ENCODE assay signal across 21 cellular contexts in the genomic region with DNA sequence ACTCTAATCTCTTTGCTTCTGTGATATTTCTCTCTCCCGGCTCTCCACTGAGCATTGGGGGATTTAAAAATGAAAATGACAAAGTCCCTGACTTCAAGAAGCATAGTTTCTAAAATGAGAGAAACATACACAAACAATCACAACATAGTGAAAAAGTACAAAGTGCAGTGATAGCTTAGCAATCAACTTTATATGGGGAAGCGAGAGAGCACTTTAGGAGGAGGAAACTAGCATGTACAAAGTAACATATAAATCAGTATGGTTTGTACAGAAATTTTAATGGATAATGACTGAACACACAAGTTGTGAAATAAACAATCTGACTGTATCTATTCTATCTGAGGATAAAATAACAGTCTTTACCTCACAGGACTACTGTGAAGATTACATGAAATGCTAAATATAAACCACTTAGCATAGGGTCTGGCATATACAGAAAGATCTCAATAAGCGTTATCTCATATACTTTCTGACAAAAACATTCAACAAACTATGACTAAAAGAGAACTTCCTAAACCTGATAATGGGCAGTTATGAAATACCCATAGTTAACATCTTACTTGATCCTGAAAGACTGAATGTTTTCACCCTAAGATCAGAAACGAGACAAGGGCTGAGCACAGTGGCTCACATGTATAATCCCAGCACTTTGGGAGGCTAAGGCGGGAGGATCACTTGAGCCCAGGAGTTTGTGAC.
A peak's percentile ranks its signal among the peaks of the same experiment; 100 is the strongest.
DNase-seq lines count a peak whose midpoint lies in the region; ATAC-seq and TF ChIP-seq lines count a peak whose summit lies in the region.
"Had no signal": no experiment of that assay in that cellular context is flagged by ENCODE, and none has a peak within 500 bp of the region (broad histone marks: within the 10 kb centered on the region; RNA-seq: fewer than 3 reads in every experiment).

No MANE protein-coding gene starts in this region.

- H2AFZ ChIP-seq in mammary epithelial cell (ENCODE audit: low read depth, low read length) (no peak overlapping the region), smooth muscle cell (ENCODE audit: low read depth) (no peak overlapping the region)
- H2AFZ ChIP-seq: GM23248, PC-9 had no signal

- 98% methylated on average over 5 of the region's 5 CpGs for WGBS in mammary epithelial cell (ENCODE audit: low coverage, missing lambda C conversion rate)
- 79% methylated on average over 5 of the region's 5 CpGs for WGBS in smooth muscle cell (ENCODE audit: low lambda C conversion rate)

- H3K4me3 Mint-ChIP-seq in MCF 10A (ENCODE audit: unreplicated experiment) = no peak overlapping the region
- H3K4me3 Mint-ChIP-seq: CD4-positive, CD25-positive, alpha-beta regulatory T cell; H9 had no signal

- H3K27ac ChIP-seq in mammary epithelial cell (ENCODE audit: insufficient read depth, low read depth, low read length) = no peak overlapping the region
- no peak overlapping the region for H3K27ac ChIP-seq in smooth muscle cell (ENCODE audit: low read depth)
- H3K27ac ChIP-seq: BLaER1, GM23248, PC-9, SJSA1 had no signal

- H3F3A ChIP-seq in smooth muscle cell (ENCODE audit: low read depth) = no peaks in the 10 kb centered on the region

- intact Hi-C loops in MCF 10A (cut with micrococcal nuclease) (no loop called here), mammary epithelial cell (cut with micrococcal nuclease) (loop anchor here (10.0 kb wide), 1 partner anchor 136 kb away; no protein-coding TSS in a partner anchor)

- no peaks in the 10 kb centered on the region for H3K9me3 Mint-ChIP-seq in MCF 10A (ENCODE audit: unreplicated experiment)
- H3K9me3 Mint-ChIP-seq: H9 had no signal

- H3K4me1 ChIP-seq in mammary epithelial cell (ENCODE audit: insufficient read depth, low read length) (peaks cover 8% of the 10 kb centered on the region), smooth muscle cell (ENCODE audit: low read depth) (no peaks in the 10 kb centered on the region)
- H3K4me1 ChIP-seq: BLaER1, SJSA1 had no signal

- ATAC-seq in GM18519 (IDR thresholded peaks at IDR 0.05; ENCODE audit: low FRiP score, unreplicated experiment) = no peak
- ATAC-seq: Right ventricle myocardium inferior had no signal

- H3K9ac ChIP-seq in mammary epithelial cell (ENCODE audit: insufficient read depth, low read length) (no peak overlapping the region), smooth muscle cell (ENCODE audit: low read depth) (no peak overlapping the region)
- H3K9ac ChIP-seq: BLaER1, GM23248 had no signal

- H3K9me3 ChIP-seq in mammary epithelial cell (replicated peaks; ENCODE audit: insufficient read depth, low read length) (no peaks in the 10 kb centered on the region), smooth muscle cell (replicated peaks; ENCODE audit: low read depth) (no peaks in the 10 kb centered on the region)
- H3K9me3 ChIP-seq: BLaER1, SJSA1 had no signal

- H3K79me2 ChIP-seq in mammary epithelial cell (ENCODE audit: insufficient read depth, low read length) (no peaks in the 10 kb centered on the region), smooth muscle cell (ENCODE audit: low read depth) (peaks cover 13% of the 10 kb centered on the region)

- H3K4me3 ChIP-seq in mammary epithelial cell (replicated peaks in 1 of 3; ENCODE audit: insufficient read depth in 1 of 3, low read depth in 2 of 3, low read length in 3 of 3) (no peak overlapping the region), choroid plexus epithelial cell (ENCODE audit: low read depth, low read length) (no peak overlapping the region), fibroblast of villous mesenchyme (ENCODE audit: low read depth, low read length) (no peak overlapping the region), smooth muscle cell (no peak overlapping the region)
- H3K4me3 ChIP-seq: BLaER1, GM23248, PC-9, SJSA1 had no signal

- POLR2A ChIA-PET in MCF 10A (lab: Yijun Ruan, JAX) = no interaction called here

- DNase-seq in MCF 10A (ENCODE audit: unreplicated experiment) = no peak
- no peak for DNase-seq in mammary epithelial cell
- DNase-seq in choroid plexus epithelial cell (ENCODE audit: low read depth) = peak; percentile 21
- DNase-seq in fibroblast of villous mesenchyme (ENCODE audit: low read depth) = peak; percentile 32
- no peak for DNase-seq in smooth muscle cell (lab: John Stamatoyannopoulos, UW; ENCODE audit: unreplicated experiment)
- no peak for DNase-seq in activated CD4-positive, alpha-beta T cell treated with anti-CD3 and anti-CD28 coated beads, Interleukin-2, amount 50 U/mL, for 1 hour
- no peak for DNase-seq in SIG-M5 (lab: John Stamatoyannopoulos, UW)
- DNase-seq: 8988T; CD4-positive, CD25-positive, alpha-beta regulatory T cell; GM23248; H9; KG1; MM.1S; NCI-H1694; NCI-H2029 treated with DMSO at 0.1 percent for 48 hours; NCI-H526 treated with DMSO at 0.1 percent for 48 hours; PC-9 had no signal

- no TSS peak for BruUV-seq in MCF 10A (replicated peaks; lab: Mats Ljungman, UMichigan)
- BruUV-seq in mammary epithelial cell (replicated peaks; lab: Mats Ljungman, UMichigan) = no TSS peak

- TF ChIP-seq CTCF in MCF 10A (IDR thresholded peaks at IDR 0.05; ENCODE audit: unreplicated experiment) (no peak), mammary epithelial cell (conservative IDR thresholded peaks at IDR 0.05 in 1 of 2, IDR thresholded peaks at IDR 0.05 in 1 of 2; ENCODE audit: extremely low read depth in 1 of 2, insufficient read depth in 1 of 2, low read depth in 1 of 2, low read length in 2 of 2) (no peak), choroid plexus epithelial cell (conservative IDR thresholded peaks at IDR 0.05; ENCODE audit: low read depth, low read length) (no peak), fibroblast of villous mesenchyme (IDR thresholded peaks at IDR 0.05; ENCODE audit: insufficient read depth, low read depth, low read length) (no peak), smooth muscle cell (IDR thresholded peaks at IDR 0.05; ENCODE audit: borderline replicate concordance, insufficient read depth, poor library complexity, severe bottlenecking) (no peak)

- H3K36me3 Mint-ChIP-seq in MCF 10A (ENCODE audit: insufficient read depth, unreplicated experiment) = peaks cover 4% of the 10 kb centered on the region

- H4K20me1 ChIP-seq in mammary epithelial cell (ENCODE audit: insufficient read depth, low read length) = no peaks in the 10 kb centered on the region
- H4K20me1 ChIP-seq in smooth muscle cell (ENCODE audit: low read depth) = peaks cover 52% of the 10 kb centered on the region
- H4K20me1 ChIP-seq: BLaER1 had no signal

- no peaks in the 10 kb centered on the region for H3K36me3 ChIP-seq in mammary epithelial cell (ENCODE audit: insufficient read depth, low read length)
- no peaks in the 10 kb centered on the region for H3K36me3 ChIP-seq in smooth muscle cell (ENCODE audit: low read depth)

- in situ Hi-C loops in mammary epithelial cell (cut with MboI; ENCODE audit: low sequenced_read_pairs in 2 of 2) = no loop called here

- H3K4me2 ChIP-seq in mammary epithelial cell (ENCODE audit: insufficient read depth, low read depth, low read length) (no peak overlapping the region), smooth muscle cell (peak overlapping the region; percentile 43)
- H3K4me2 ChIP-seq: BLaER1, PC-9 had no signal

- no peaks in the 10 kb centered on the region for H3K27me3 ChIP-seq in mammary epithelial cell (ENCODE audit: insufficient read depth, low read length)
- no peaks in the 10 kb centered on the region for H3K27me3 ChIP-seq in smooth muscle cell (ENCODE audit: low read depth)
- H3K27me3 ChIP-seq: BLaER1, SJSA1 had no signal

- H3K27me3 Mint-ChIP-seq in MCF 10A (ENCODE audit: insufficient read depth, unreplicated experiment) = no peaks in the 10 kb centered on the region
- H3K27me3 Mint-ChIP-seq: CD4-positive, CD25-positive, alpha-beta regulatory T cell had no signal

- CTCF ChIA-PET in MCF 10A (lab: Yijun Ruan, JAX) (no interaction called here), mammary epithelial cell (lab: Charles Lee; ENCODE audit: low non-redundant PET) (no interaction called here)

- H3K27ac Mint-ChIP-seq in MCF 10A (ENCODE audit: low read depth, unreplicated experiment) = peak overlapping the region; percentile 2
- H3K27ac Mint-ChIP-seq: CD4-positive, CD25-positive, alpha-beta regulatory T cell had no signal

- peaks cover 7% of the 10 kb centered on the region for H3K4me1 Mint-ChIP-seq in MCF 10A (ENCODE audit: insufficient read depth, unreplicated experiment)
- H3K4me1 Mint-ChIP-seq: H9 had no signal

- dilution Hi-C loops in mammary epithelial cell (cut with HindIII; ENCODE audit: low sequenced_read_pairs) = no loop called here

Comparison
In these comparisons a context has a peak if more than half of its experiments do, and no peak if none do; other contexts are left out.
1. DNase-seq: peak in choroid plexus epithelial cell (single experiment) and fibroblast of villous mesenchyme (single experiment); none in MCF 10A (single experiment), mammary epithelial cell (single experiment), smooth muscle cell (single experiment), activated CD4-positive, alpha-beta T cell treated with anti-CD3 and anti-CD28 coated beads, Interleukin-2, amount 50 U/mL, for 1 hour (single experiment) and SIG-M5 (single experiment).